In the genomic region with DNA sequence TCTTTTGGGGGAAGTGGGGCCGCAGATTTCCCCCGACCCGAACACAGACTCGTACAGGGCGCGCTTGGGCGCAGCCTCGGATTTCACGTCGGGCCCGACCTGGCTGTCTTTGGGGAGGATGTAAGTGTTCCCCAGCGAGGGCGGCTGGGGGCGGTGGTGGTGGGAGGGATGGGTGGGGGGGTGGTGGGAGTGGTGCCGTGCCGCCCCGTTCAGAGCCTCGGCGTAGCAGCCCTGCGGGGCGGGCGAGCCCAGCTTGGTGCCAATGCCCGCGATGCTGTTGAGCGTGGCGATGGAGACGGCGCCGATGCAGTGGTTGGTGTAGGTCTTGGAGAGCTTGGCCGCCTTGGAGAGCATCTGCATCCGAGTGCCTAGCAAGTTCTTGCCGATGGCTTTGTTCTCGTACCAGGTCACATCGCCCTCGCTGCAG, we compare ENCODE assay signal across 10 cellular contexts. TPM values are rescaled to one million over a fixed set of nuclear protein-coding genes. Genes with fewer than 3 reads are reported as not detected.
DNase-seq lines count a peak whose midpoint lies in the region; ATAC-seq and TF ChIP-seq lines count a peak whose summit lies in the region.
"Had no signal": no experiment of that assay in that cellular context is flagged by ENCODE, and none has a peak within 500 bp of the region (broad histone marks: within the 10 kb centered on the region; RNA-seq: fewer than 3 reads in every experiment).

No MANE protein-coding gene starts in this region.

- H3K9me2 ChIP-seq in PC-3 (replicated peaks; ENCODE audit: low read length), result no peaks in the 10 kb centered on the region

- H3K79me2 ChIP-seq in PC-3 (ENCODE audit: low read length), result peaks cover 72% of the 10 kb centered on the region

- no TSS peak for BruUV-seq in PC-3 (replicated peaks; lab: Mats Ljungman, UMichigan)

- H3K9ac ChIP-seq in PC-3 (ENCODE audit: low read length) (no peak overlapping the region), endodermal cell (ENCODE audit: extremely low read depth, low read length, poor library complexity, severe bottlenecking) (no peak overlapping the region)

- H4K20me1 ChIP-seq in PC-3 (ENCODE audit: low read length), result peaks cover 17% of the 10 kb centered on the region; the same call in 1 of the 2 replicates

- H3K36me3 ChIP-seq in PC-3 (ENCODE audit: low read depth, low read length), result no peaks in the 10 kb centered on the region
- no peaks in the 10 kb centered on the region for H3K36me3 ChIP-seq in endodermal cell (ENCODE audit: control insufficient read depth, insufficient read depth, low read length)
- H3K36me3 ChIP-seq: upper lobe of left lung had no signal

- H3K9me3 Mint-ChIP-seq in endodermal cell, result no peaks in the 10 kb centered on the region
- no peaks in the 10 kb centered on the region for H3K9me3 Mint-ChIP-seq in naive B cell

- WGBS in endodermal cell (ENCODE audit: insufficient coverage in 1 of 2, insufficient read length in 1 of 2), 2 experiments, result 0 to 12% methylated on average over 4 to 27 of the region's 35 CpGs

- no peaks in the 10 kb centered on the region for H3K9me3 ChIP-seq in PC-3 (ENCODE audit: low read length)
- H3K9me3 ChIP-seq in endodermal cell (ENCODE audit: control insufficient read depth, low read length), result no peaks in the 10 kb centered on the region
- H3K9me3 ChIP-seq: upper lobe of left lung had no signal

- H3K4me3 Mint-ChIP-seq in endodermal cell (peak overlapping the region; percentile 66), naive B cell (peak overlapping the region; percentile 79 to 90 (median 86))

- H3K4me1 Mint-ChIP-seq in endodermal cell, result peaks cover 15% of the 10 kb centered on the region
- H3K4me1 Mint-ChIP-seq in naive B cell, result peaks cover 16 to 37% (median 21%) of the 10 kb centered on the region in 3 donors

- CTCF ChIA-PET in PC-3 (lab: Charles Lee), result interaction anchor here (0.6 kb wide), 1 partner anchor 74 kb away, joined by 5 read pairs; no protein-coding TSS in a partner anchor

- H3K4me1 ChIP-seq in PC-3 (ENCODE audit: insufficient read depth, low read length) (peaks cover 48% of the 10 kb centered on the region), endodermal cell (ENCODE audit: control insufficient read depth, insufficient read depth, low read length) (peaks cover 9% of the 10 kb centered on the region)

- no peaks in the 10 kb centered on the region for H3K27me3 ChIP-seq in PC-3 (ENCODE audit: low read length)
- peaks cover 64% of the 10 kb centered on the region for H3K27me3 ChIP-seq in endodermal cell (ENCODE audit: control insufficient read depth, insufficient read depth, low read length, poor library complexity, severe bottlenecking)

- H3K4me2 ChIP-seq in PC-3 (ENCODE audit: low read length), result peak overlapping the region; percentile 90

- DNase-seq in AG10803 (ENCODE audit: low read depth) (no peak), PC-3 (no peak), endodermal cell (peak; percentile 81), naive B cell (no peak), epidermal melanocyte (ENCODE audit: insufficient read length, low spot score) (no peak), NCI-H2029 (lab: John Stamatoyannopoulos, UW) (no peak), NCI-H748 (lab: John Stamatoyannopoulos, UW; ENCODE audit: unreplicated experiment) (no peak)
- no peak for DNase-seq in activated naive CD4-positive, alpha-beta T cell treated with anti-CD3 and anti-CD28 coated beads, Interleukin-2, amount 50 U/mL, for 16 hours
- DNase-seq: EL had no signal

- no peaks in the 10 kb centered on the region for H3F3A ChIP-seq in PC-3 (ENCODE audit: low read length, unreplicated experiment)

- no peak overlapping the region for H3K27ac ChIP-seq in PC-3 (ENCODE audit: low read length)
- H3K27ac ChIP-seq in endodermal cell (ENCODE audit: low read depth, low read length), result no peak overlapping the region

- ATAC-seq in PC-3 (no peak), naive B cell (ENCODE audit: low read depth in 2 of 2) (no peak)

- POLR2A ChIA-PET in PC-3 (lab: Charles Lee; ENCODE audit: unreplicated experiment), result no interaction called here

- intact Hi-C loops in PC-3 (cut with micrococcal nuclease), result loop anchor here (5.0 kb wide), 1 partner anchor 200 kb away; no protein-coding TSS in a partner anchor

- TF ChIP-seq CTCF in AG10803 (conservative IDR thresholded peaks at IDR 0.05; ENCODE audit: low read length) (no peak), PC-3 (conservative IDR thresholded peaks at IDR 0.05; ENCODE audit: low read depth, low read length) (no peak), endodermal cell (conservative IDR thresholded peaks at IDR 0.05) (no peak)

- 0 out of 2 replicates have a peak overlapping the region, but pooled peaks have one; percentile 76 for H3K4me3 ChIP-seq in AG10803 (ENCODE audit: low read length)
- H3K4me3 ChIP-seq in PC-3 (ENCODE audit: low read length), result peak overlapping the region; percentile 85
- H3K4me3 ChIP-seq in endodermal cell (ENCODE audit: low read length), result peak overlapping the region; percentile 82

- peaks cover 74% of the 10 kb centered on the region for H3K27me3 Mint-ChIP-seq in endodermal cell (ENCODE audit: insufficient read depth)
- H3K27me3 Mint-ChIP-seq in naive B cell, result peaks cover 13 to 23% (median 15%) of the 10 kb centered on the region in 3 donors

- H3K36me3 Mint-ChIP-seq in endodermal cell (ENCODE audit: low read depth), result no peaks in the 10 kb centered on the region
- no peaks in the 10 kb centered on the region for H3K36me3 Mint-ChIP-seq in naive B cell

- H2AFZ ChIP-seq in PC-3 (ENCODE audit: low read length), result no peak overlapping the region

- H3K27ac Mint-ChIP-seq in endodermal cell (no peak overlapping the region), naive B cell (peak overlapping the region in 1 of 6 donors; percentile 56)

RNA-seq across cellular contexts. Expression of gene KCTD1, which starts 1.5 kb away (rescaled TPM):
- total RNA-seq in PC-3 (2014; rRNA removed) (15.8 and 24.0 TPM in 2 replicates), endodermal cell (1 to 10 TPM; 6.8 to 7.3 TPM)
- polyA plus RNA-seq in endodermal cell (2013, experiment 1 of 2), result 25.3 TPM
- 24.4 TPM for polyA plus RNA-seq in endodermal cell (2013, experiment 2 of 2)
- polyA plus RNA-seq in naive B cell (ENCODE audit: low read depth in 6 of 6), result not detected
